Comparison of ENCODE assay signal across 2 cellular contexts in the genomic region with DNA sequence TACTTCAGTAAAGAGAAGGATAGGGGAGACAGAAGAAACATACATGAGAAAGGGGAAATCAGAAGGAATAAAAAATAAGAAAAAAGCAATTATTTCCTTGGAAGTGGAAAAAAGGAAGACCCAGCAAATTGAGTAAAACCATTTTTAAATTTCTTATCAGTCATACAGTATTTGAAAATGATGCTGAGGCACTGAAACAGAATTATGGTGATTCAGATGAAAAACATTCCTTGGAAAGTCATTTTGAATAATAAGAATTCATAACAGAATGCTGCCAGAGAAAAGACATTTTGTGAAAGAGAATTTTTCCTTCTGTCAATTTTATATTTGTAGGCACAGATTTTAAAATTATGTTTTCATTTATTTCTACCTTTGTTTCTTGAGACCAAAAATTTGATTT.
A peak's percentile ranks its signal among the peaks of the same experiment; 100 is the strongest.
TF ChIP-seq lines count a peak whose summit lies in the region.

No MANE protein-coding gene starts in this region.

TF ChIP-seq in GM23338, 12 proteins besides CTCF, POLR2A, EP300 and RAD21 (continues in another document):
- TF ChIP-seq CREB1 (CRISPR knock-in tag; IDR thresholded peaks at IDR 0.05; ENCODE audit: low read depth) (no peak), NANOG (IDR thresholded peaks at IDR 0.05; ENCODE audit: borderline replicate concordance) (no peak), JUNB (IDR thresholded peaks at IDR 0.05; ENCODE audit: unreplicated experiment) (no peak), ZNF114 (CRISPR knock-in tag; IDR thresholded peaks at IDR 0.05) (no peak), STAT1 (IDR thresholded peaks at IDR 0.05; ENCODE audit: unreplicated experiment) (no peak), EZH2 (IDR thresholded peaks at IDR 0.05; ENCODE audit: low read depth, unreplicated experiment) (no peak), POLR2AphosphoS5 (IDR thresholded peaks at IDR 0.05; ENCODE audit: low read depth) (no peak)
- TF ChIP-seq, protein P1, sequence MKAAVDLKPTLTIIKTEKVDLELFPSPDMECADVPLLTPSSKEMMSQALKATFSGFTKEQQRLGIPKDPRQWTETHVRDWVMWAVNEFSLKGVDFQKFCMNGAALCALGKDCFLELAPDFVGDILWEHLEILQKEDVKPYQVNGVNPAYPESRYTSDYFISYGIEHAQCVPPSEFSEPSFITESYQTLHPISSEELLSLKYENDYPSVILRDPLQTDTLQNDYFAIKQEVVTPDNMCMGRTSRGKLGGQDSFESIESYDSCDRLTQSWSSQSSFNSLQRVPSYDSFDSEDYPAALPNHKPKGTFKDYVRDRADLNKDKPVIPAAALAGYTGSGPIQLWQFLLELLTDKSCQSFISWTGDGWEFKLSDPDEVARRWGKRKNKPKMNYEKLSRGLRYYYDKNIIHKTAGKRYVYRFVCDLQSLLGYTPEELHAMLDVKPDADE (IDR thresholded peaks at IDR 0.05), result no peak
- TF ChIP-seq, protein P2, sequence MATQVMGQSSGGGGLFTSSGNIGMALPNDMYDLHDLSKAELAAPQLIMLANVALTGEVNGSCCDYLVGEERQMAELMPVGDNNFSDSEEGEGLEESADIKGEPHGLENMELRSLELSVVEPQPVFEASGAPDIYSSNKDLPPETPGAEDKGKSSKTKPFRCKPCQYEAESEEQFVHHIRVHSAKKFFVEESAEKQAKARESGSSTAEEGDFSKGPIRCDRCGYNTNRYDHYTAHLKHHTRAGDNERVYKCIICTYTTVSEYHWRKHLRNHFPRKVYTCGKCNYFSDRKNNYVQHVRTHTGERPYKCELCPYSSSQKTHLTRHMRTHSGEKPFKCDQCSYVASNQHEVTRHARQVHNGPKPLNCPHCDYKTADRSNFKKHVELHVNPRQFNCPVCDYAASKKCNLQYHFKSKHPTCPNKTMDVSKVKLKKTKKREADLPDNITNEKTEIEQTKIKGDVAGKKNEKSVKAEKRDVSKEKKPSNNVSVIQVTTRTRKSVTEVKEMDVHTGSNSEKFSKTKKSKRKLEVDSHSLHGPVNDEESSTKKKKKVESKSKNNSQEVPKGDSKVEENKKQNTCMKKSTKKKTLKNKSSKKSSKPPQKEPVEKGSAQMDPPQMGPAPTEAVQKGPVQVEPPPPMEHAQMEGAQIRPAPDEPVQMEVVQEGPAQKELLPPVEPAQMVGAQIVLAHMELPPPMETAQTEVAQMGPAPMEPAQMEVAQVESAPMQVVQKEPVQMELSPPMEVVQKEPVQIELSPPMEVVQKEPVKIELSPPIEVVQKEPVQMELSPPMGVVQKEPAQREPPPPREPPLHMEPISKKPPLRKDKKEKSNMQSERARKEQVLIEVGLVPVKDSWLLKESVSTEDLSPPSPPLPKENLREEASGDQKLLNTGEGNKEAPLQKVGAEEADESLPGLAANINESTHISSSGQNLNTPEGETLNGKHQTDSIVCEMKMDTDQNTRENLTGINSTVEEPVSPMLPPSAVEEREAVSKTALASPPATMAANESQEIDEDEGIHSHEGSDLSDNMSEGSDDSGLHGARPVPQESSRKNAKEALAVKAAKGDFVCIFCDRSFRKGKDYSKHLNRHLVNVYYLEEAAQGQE (IDR thresholded peaks at IDR 0.05; ENCODE audit: unreplicated experiment), result no peak
- TF ChIP-seq, protein P3, sequence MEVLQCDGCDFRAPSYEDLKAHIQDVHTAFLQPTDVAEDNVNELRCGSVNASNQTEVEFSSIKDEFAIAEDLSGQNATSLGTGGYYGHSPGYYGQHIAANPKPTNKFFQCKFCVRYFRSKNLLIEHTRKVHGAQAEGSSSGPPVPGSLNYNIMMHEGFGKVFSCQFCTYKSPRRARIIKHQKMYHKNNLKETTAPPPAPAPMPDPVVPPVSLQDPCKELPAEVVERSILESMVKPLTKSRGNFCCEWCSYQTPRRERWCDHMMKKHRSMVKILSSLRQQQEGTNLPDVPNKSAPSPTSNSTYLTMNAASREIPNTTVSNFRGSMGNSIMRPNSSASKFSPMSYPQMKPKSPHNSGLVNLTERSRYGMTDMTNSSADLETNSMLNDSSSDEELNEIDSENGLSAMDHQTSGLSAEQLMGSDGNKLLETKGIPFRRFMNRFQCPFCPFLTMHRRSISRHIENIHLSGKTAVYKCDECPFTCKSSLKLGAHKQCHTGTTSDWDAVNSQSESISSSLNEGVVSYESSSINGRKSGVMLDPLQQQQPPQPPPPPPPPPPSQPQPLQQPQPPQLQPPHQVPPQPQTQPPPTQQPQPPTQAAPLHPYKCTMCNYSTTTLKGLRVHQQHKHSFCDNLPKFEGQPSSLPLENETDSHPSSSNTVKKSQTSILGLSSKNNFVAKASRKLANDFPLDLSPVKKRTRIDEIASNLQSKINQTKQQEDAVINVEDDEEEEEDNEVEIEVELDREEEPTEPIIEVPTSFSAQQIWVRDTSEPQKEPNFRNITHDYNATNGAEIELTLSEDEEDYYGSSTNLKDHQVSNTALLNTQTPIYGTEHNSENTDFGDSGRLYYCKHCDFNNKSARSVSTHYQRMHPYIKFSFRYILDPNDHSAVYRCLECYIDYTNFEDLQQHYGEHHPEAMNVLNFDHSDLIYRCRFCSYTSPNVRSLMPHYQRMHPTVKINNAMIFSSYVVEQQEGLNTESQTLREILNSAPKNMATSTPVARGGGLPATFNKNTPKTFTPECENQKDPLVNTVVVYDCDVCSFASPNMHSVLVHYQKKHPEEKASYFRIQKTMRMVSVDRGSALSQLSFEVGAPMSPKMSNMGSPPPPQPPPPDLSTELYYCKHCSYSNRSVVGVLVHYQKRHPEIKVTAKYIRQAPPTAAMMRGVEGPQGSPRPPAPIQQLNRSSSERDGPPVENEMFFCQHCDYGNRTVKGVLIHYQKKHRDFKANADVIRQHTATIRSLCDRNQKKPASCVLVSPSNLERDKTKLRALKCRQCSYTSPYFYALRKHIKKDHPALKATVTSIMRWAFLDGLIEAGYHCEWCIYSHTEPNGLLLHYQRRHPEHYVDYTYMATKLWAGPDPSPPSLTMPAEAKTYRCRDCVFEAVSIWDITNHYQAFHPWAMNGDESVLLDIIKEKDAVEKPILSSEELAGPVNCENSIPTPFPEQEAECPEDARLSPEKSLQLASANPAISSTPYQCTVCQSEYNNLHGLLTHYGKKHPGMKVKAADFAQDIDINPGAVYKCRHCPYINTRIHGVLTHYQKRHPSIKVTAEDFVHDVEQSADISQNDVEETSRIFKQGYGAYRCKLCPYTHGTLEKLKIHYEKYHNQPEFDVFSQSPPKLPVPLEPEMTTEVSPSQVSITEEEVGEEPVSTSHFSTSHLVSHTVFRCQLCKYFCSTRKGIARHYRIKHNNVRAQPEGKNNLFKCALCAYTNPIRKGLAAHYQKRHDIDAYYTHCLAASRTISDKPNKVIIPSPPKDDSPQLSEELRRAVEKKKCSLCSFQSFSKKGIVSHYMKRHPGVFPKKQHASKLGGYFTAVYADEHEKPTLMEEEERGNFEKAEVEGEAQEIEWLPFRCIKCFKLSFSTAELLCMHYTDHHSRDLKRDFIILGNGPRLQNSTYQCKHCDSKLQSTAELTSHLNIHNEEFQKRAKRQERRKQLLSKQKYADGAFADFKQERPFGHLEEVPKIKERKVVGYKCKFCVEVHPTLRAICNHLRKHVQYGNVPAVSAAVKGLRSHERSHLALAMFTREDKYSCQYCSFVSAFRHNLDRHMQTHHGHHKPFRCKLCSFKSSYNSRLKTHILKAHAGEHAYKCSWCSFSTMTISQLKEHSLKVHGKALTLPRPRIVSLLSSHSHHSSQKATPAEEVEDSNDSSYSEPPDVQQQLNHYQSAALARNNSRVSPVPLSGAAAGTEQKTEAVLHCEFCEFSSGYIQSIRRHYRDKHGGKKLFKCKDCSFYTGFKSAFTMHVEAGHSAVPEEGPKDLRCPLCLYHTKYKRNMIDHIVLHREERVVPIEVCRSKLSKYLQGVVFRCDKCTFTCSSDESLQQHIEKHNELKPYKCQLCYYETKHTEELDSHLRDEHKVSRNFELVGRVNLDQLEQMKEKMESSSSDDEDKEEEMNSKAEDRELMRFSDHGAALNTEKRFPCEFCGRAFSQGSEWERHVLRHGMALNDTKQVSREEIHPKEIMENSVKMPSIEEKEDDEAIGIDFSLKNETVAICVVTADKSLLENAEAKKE (CRISPR knock-in tag; IDR thresholded peaks at IDR 0.05), result no peak

TF ChIP-seq in SK-N-SH, 30 proteins besides CTCF, POLR2A, EP300 and RAD21:
- no peak for TF ChIP-seq FOXM1 (IDR thresholded peaks at IDR 0.05; ENCODE audit: low read depth)
- TF ChIP-seq NFIC (IDR thresholded peaks at IDR 0.05; ENCODE audit: borderline replicate concordance), result no peak
- 0 out of 2 replicates have a peak, but pooled peaks have one; percentile 13 for TF ChIP-seq FOSL2 (IDR thresholded peaks at IDR 0.05; ENCODE audit: borderline replicate concordance, low read depth)
